ENCODE assay signal across 28 cellular contexts in the genomic region with DNA sequence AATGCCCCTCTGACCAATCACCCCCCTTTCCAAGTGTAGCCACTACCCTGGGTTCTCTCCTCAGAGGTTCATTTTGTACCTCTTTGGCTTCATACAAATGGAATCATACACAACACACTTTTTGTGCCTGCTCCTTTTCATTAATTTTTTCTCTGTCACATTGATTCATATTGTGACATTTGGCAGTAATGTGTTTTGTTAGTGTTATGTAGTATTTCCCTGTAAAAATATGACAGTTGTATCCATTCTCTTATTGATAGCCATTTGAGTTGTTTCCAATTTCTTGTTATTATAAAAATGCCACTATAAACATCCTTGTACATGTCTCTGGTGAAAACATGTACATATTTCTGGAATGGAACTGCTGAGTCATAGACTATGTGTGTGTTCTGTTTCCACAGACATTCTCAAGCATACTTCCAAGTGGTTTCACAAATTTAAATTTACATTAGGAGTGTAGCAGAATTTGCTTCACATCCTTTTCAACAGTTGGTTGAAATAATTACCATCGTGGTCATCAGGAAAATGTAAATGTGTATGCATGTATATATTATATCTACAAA.
DNase-seq lines count a peak whose midpoint lies in the region; ATAC-seq and TF ChIP-seq lines count a peak whose summit lies in the region.
"Had no signal": no experiment of that assay in that cellular context is flagged by ENCODE, and none has a peak within 500 bp of the region (broad histone marks: within the 10 kb centered on the region; RNA-seq: fewer than 3 reads in every experiment).

No MANE protein-coding gene starts in this region.

- H3K9me3 ChIP-seq in left lung (no peaks in the 10 kb centered on the region), body of pancreas (no peaks in the 10 kb centered on the region)
- H3K9me3 ChIP-seq: gastrocnemius medialis, HAP-1, ovary, sigmoid colon, thyroid gland had no signal

- DNase-seq in AG10803 (ENCODE audit: low read depth), result peak; percentile 64
- DNase-seq in OCI-M1 (lab: John Stamatoyannopoulos, UW), result peak; percentile 1
- DNase-seq in epithelial cell of esophagus (ENCODE audit: low read depth), result peak; percentile 48
- no peak for DNase-seq in left lung
- DNase-seq in activated CD4-positive, CD25-positive, alpha-beta regulatory T cell (lab: John Stamatoyannopoulos, UW), result no peak
- no peak for DNase-seq in body of pancreas
- DNase-seq in Ammon's horn (ENCODE audit: low spot score), result no peak
- DNase-seq: activated CD4-positive, alpha-beta T cell treated with anti-CD3 and anti-CD28 coated beads, Interleukin-2, amount 50 U/mL, for 4 hours; activated gamma-delta T cell; AML-193; DMS79 treated with DMSO at 0.1 percent for 48 hours; endodermal cell; gastrocnemius medialis; KBM-7; mesendoderm; naive thymus-derived CD4-positive, alpha-beta T cell; NCI-H187; NCI-H82; ovary; PC-3; sigmoid colon; stimulated activated CD4-positive, alpha-beta T cell treated with anti-CD3 and anti-CD28 coated beads, Interleukin-1b, Interleukin-23, amount 100 ng/mL, for 48 hours; stimulated activated naive B cell treated with anti-CD40 and anti-IgM and Interleukin-4, amounts not matched to agents 10 μg/mL and 1 μg/mL and 100 μg/mL, for 72 hours; thyroid gland; WERI-Rb-1 had no signal

- no peak for TF ChIP-seq POLR2A in body of pancreas (IDR thresholded peaks at IDR 0.05)

- ATAC-seq in left lung (peak; percentile 37), GM21619 (IDR thresholded peaks at IDR 0.05; ENCODE audit: unreplicated experiment) (no peak), body of pancreas (no peak)
- ATAC-seq: gastrocnemius medialis; naive thymus-derived CD4-positive, alpha-beta T cell; PC-3; stimulated activated naive B cell treated with anti-CD40 and anti-IgM and Interleukin-4, amounts not matched to agents 10 μg/mL and 1 μg/mL and 100 μg/mL, for 72 hours had no signal

- H3K4me3 ChIP-seq in AG10803 (ENCODE audit: low read length) (no peak overlapping the region), epithelial cell of esophagus (ENCODE audit: low read length) (no peak overlapping the region), left lung (no peak overlapping the region), body of pancreas (no peak overlapping the region)
- H3K4me3 ChIP-seq: gastrocnemius medialis, HAP-1, ovary, sigmoid colon, SK-N-MC, thyroid gland had no signal

- no peak for TF ChIP-seq CTCF in AG10803 (conservative IDR thresholded peaks at IDR 0.05; ENCODE audit: low read length)
- no peak for TF ChIP-seq CTCF in epithelial cell of esophagus (IDR thresholded peaks at IDR 0.05; ENCODE audit: insufficient read depth, low read depth, low read length, missing control alignments)
- no peak for TF ChIP-seq CTCF in left lung (IDR thresholded peaks at IDR 0.05)
- no peak for TF ChIP-seq CTCF in body of pancreas (IDR thresholded peaks at IDR 0.05)

- H3K36me3 ChIP-seq in left lung (no peaks in the 10 kb centered on the region), body of pancreas (replicated peaks in 1 of 2; ENCODE audit: insufficient read depth in 1 of 2, low read depth in 2 of 2) (no peaks in the 10 kb centered on the region)
- H3K36me3 ChIP-seq: gastrocnemius medialis, HAP-1, ovary, sigmoid colon, thyroid gland, WERI-Rb-1 had no signal

- intact Hi-C loops in left lung (cut with DNase I), result no loop called here
- intact Hi-C loops in body of pancreas (cut with DNase I), result no loop called here

- WGBS in body of pancreas, 2 donors, result 47 to 50% methylated on average over 1 of the region's 1 CpG

- H3K27ac ChIP-seq in left lung, result no peak overlapping the region
- no peak overlapping the region for H3K27ac ChIP-seq in body of pancreas
- H3K27ac ChIP-seq: gastrocnemius medialis, ovary, SK-N-MC, thyroid gland, WERI-Rb-1 had no signal

- no peaks in the 10 kb centered on the region for H3K4me1 ChIP-seq in left lung
- no peaks in the 10 kb centered on the region for H3K4me1 ChIP-seq in body of pancreas
- H3K4me1 ChIP-seq: gastrocnemius medialis, HAP-1 had no signal

- no peaks in the 10 kb centered on the region for H3K27me3 ChIP-seq in left lung
- no peaks in the 10 kb centered on the region for H3K27me3 ChIP-seq in body of pancreas
- H3K27me3 ChIP-seq: gastrocnemius medialis, ovary, sigmoid colon, thyroid gland had no signal

Comparison
In these comparisons a context has a peak if more than half of its experiments do, and no peak if none do; other contexts are left out.
1. DNase-seq: peak in AG10803 (single experiment), OCI-M1 (single experiment) and epithelial cell of esophagus (single experiment); none in left lung (0 of 2), activated CD4-positive, CD25-positive, alpha-beta regulatory T cell (0 of 4), body of pancreas (0 of 4) and Ammon's horn (single experiment).